8 cellular contexts compared by ENCODE assay signal in the genomic region with DNA sequence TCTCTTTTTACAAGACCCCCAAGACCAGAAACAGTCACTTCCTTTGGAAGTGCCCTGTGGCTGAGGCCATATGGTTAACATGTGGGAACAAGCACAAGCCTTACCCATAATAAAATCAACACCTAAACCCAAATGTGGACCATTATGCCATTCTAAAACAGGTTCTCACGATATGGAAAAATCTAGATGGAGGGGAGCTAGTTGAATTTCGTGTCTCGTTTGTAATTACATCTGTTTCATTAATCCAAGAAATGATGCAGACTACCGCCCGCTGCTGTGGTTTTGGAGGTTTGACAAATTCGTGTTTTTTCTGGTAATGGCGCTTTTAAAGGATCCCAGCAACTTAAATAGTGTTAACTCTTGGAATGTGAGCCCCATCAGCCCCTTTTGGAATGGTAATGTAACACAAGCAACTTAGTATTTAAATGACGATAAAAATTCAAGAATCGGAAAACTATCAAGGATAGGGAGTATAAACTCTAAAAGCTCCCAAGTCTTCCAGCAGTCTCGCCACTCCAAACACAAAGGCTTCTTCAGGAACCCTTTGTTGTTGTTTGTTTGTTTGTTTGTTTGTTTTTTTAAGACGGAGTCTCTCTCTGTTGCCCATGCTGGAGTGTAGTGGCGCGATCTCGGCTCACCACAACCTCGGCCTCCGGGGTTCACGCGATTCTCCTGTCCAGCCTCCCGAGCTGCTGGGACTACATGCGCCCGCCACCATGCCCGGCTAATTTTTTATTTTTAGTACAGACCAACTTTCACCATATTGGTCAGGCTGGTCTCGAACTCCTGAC. TPM values are rescaled to one million over a fixed set of nuclear protein-coding genes. Genes with fewer than 3 reads are reported as not detected.
DNase-seq lines count a peak whose midpoint lies in the region; ATAC-seq and TF ChIP-seq lines count a peak whose summit lies in the region.

No MANE protein-coding gene starts in this region.

- H3K4me3 Mint-ChIP-seq in CD14-positive monocyte (peak overlapping the region; percentile 95 to 98), glutamatergic neuron (ENCODE audit: unreplicated experiment) (peak overlapping the region; percentile 98)
- peak overlapping the region; percentile 96 to 97 for H3K4me3 Mint-ChIP-seq in activated T-cell treated with anti-CD3 and anti-CD28 coated beads, Interleukin-2, amount 50 U/mL, for 72 hours

- DNase-seq in CD14-positive monocyte (ENCODE audit: low spot score), result no peak
- DNase-seq in HT-29 (ENCODE audit: low spot score), result peak; percentile 48
- DNase-seq in activated T-cell treated with anti-CD3 and anti-CD28 coated beads, Interleukin-2, amount 50 U/mL, for 72 hours, result peak in 1 of 2 donors; percentile 31
- DNase-seq in glutamatergic neuron, result no peak
- DNase-seq in retinal pigment epithelial cell (ENCODE audit: low read depth), result no peak
- DNase-seq in mesenteric fat pad (ENCODE audit: low spot score), result no peak

- H3K9me3 Mint-ChIP-seq in CD14-positive monocyte, result no peaks in the 10 kb centered on the region
- no peaks in the 10 kb centered on the region for H3K9me3 Mint-ChIP-seq in activated T-cell treated with anti-CD3 and anti-CD28 coated beads, Interleukin-2, amount 50 U/mL, for 72 hours
- H3K9me3 Mint-ChIP-seq in glutamatergic neuron (ENCODE audit: unreplicated experiment), result peaks cover 15% of the 10 kb centered on the region

- H3K27ac Mint-ChIP-seq in CD14-positive monocyte (peak overlapping the region; percentile 87 to 98 (median 94)), glutamatergic neuron (ENCODE audit: unreplicated experiment) (peak overlapping the region; percentile 99)
- peak overlapping the region; percentile 95 for H3K27ac Mint-ChIP-seq in activated T-cell treated with anti-CD3 and anti-CD28 coated beads, Interleukin-2, amount 50 U/mL, for 72 hours

- H3K27me3 Mint-ChIP-seq in CD14-positive monocyte (ENCODE audit: low read depth in 3 of 3) (no peaks in the 10 kb centered on the region), glutamatergic neuron (ENCODE audit: unreplicated experiment) (peaks cover 15% of the 10 kb centered on the region)
- no peaks in the 10 kb centered on the region for H3K27me3 Mint-ChIP-seq in activated T-cell treated with anti-CD3 and anti-CD28 coated beads, Interleukin-2, amount 50 U/mL, for 72 hours (ENCODE audit: low read depth)

- no peak for ATAC-seq in activated T-cell treated with anti-CD3 and anti-CD28 coated beads, Interleukin-2, amount 50 U/mL, for 72 hours (replicated peaks in 1 of 2)
- ATAC-seq in GM18498 (IDR thresholded peaks at IDR 0.05; ENCODE audit: unreplicated experiment) (no peak), HG03108 (IDR thresholded peaks at IDR 0.05; ENCODE audit: unreplicated experiment) (no peak)

- H3K4me1 Mint-ChIP-seq in CD14-positive monocyte (peaks cover 62% of the 10 kb centered on the region), glutamatergic neuron (ENCODE audit: low read depth, unreplicated experiment) (peaks cover 13% of the 10 kb centered on the region)
- H3K4me1 Mint-ChIP-seq in activated T-cell treated with anti-CD3 and anti-CD28 coated beads, Interleukin-2, amount 50 U/mL, for 72 hours (ENCODE audit: low read depth), result peaks cover 70% of the 10 kb centered on the region

- no peak for TF ChIP-seq CTCF in CD14-positive monocyte (IDR thresholded peaks at IDR 0.05)
- no peak for TF ChIP-seq CTCF in glutamatergic neuron (IDR thresholded peaks at IDR 0.05; ENCODE audit: partially characterized antibody, unreplicated experiment)
- no peak for TF ChIP-seq CTCF in retinal pigment epithelial cell (conservative IDR thresholded peaks at IDR 0.05; ENCODE audit: low read depth, low read length)

- intact Hi-C loops in CD14-positive monocyte (cut with micrococcal nuclease), result loop anchor here (2.0 to 5.0 kb wide), 3 partner anchors 20 to 65 kb away; a partner anchor contains a TSS

- peaks cover 35 to 44% of the 10 kb centered on the region in 2 donors for H3K36me3 Mint-ChIP-seq in CD14-positive monocyte
- peaks cover 14 to 39% of the 10 kb centered on the region in 2 donors for H3K36me3 Mint-ChIP-seq in activated T-cell treated with anti-CD3 and anti-CD28 coated beads, Interleukin-2, amount 50 U/mL, for 72 hours (ENCODE audit: insufficient read depth in 2 of 2)
- H3K36me3 Mint-ChIP-seq in glutamatergic neuron (ENCODE audit: unreplicated experiment), result no peaks in the 10 kb centered on the region

- peak overlapping the region; percentile 87 for H3K4me3 ChIP-seq in retinal pigment epithelial cell (ENCODE audit: low read length)

RNA-seq across cellular contexts. Expression of a gene that starts 1.1 kb away (rescaled TPM):
- polyA plus RNA-seq in CD14-positive monocyte, result 100 to 1,000 TPM; 845 to 946 TPM
- total RNA-seq in HT-29 (2014; rRNA removed; shearing (Covaris generic)), result 289 and 305 TPM in 2 replicates
- 100 to 1,000 TPM; 450 to 480 TPM for total RNA-seq in activated T-cell treated with anti-CD3 and anti-CD28 coated beads, Interleukin-2, amount 50 U/mL, for 72 hours
- total RNA-seq in glutamatergic neuron (ENCODE audit: unreplicated experiment) (177 TPM), mesenteric fat pad (338 TPM)

RNA-seq across cellular contexts. Expression of a gene that starts 21.7 kb away (rescaled TPM):
- polyA plus RNA-seq in CD14-positive monocyte, result 10 to 100 TPM; 67.9 to 70.7 TPM
- 24.2 and 25.2 TPM in 2 replicates for total RNA-seq in HT-29 (2014; rRNA removed; shearing (Covaris generic))
- 10 to 100 TPM; 50.2 to 68.9 TPM for total RNA-seq in activated T-cell treated with anti-CD3 and anti-CD28 coated beads, Interleukin-2, amount 50 U/mL, for 72 hours
- total RNA-seq in glutamatergic neuron (ENCODE audit: unreplicated experiment) (18.2 TPM), mesenteric fat pad (23.4 TPM)
